ENCODE assay signal across 9 cellular contexts in the genomic region with DNA sequence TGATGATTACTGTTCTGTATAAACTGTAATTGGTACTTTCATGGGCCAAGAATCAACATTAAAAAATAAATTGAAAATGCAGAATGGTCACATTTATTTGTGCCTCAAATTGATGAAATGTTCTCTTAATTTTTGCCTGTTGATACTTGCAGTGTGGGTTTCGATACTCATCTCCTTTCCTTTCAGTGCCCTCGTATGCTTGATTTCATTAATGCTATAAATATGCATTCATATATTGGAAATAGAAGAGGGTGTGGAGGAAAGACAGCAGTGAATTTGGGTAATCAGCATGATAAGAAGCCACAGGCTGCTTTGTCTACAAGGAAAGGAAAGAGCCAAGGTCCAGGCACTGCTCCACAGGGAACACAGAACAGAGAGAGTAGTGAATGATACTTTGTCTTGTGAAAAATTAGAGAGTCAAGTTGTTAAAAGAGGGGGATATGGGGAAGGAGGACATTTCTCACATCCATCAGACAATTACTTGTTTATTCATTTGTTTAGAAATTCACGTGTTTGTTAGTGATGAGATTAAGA. TPM values are rescaled to one million over a fixed set of nuclear protein-coding genes. Genes with fewer than 3 reads are reported as not detected.
DNase-seq lines count a peak whose midpoint lies in the region; ATAC-seq and TF ChIP-seq lines count a peak whose summit lies in the region.
"Had no signal": no experiment of that assay in that cellular context is flagged by ENCODE, and none has a peak within 500 bp of the region (broad histone marks: within the 10 kb centered on the region; RNA-seq: fewer than 3 reads in every experiment).

No MANE protein-coding gene starts in this region.

- no peak for ATAC-seq in activated T-cell treated with anti-CD3 and anti-CD28 coated beads, Interleukin-2, amount 50 U/mL, for 4 hours
- ATAC-seq in lower lobe of right lung (no peak), thoracic aorta (ENCODE audit: insufficient number of reproducible peaks, low FRiP score, low read depth) (no peak), GM21423 (IDR thresholded peaks at IDR 0.05; ENCODE audit: unreplicated experiment) (no peak), mucosa of descending colon (no peak)

- peak overlapping the region; percentile 95 for H3K27ac Mint-ChIP-seq in activated naive CD8-positive, alpha-beta T cell treated with anti-CD3 and anti-CD28 coated beads for 36 hours

- intact Hi-C loops in lower lobe of right lung (cut with DNase I) = no loop called here
- intact Hi-C loops in mucosa of descending colon (cut with DNase I, micrococcal nuclease) = loop anchor here in 1 of 2 donors (10.0 kb wide), 1 partner anchor 165 kb away; a partner anchor contains a TSS

- H3K27me3 ChIP-seq in lower lobe of right lung (ENCODE audit: low read depth) (no peaks in the 10 kb centered on the region), thoracic aorta (replicated peaks; ENCODE audit: insufficient read depth) (no peaks in the 10 kb centered on the region)

- H3K9me3 Mint-ChIP-seq in activated T-cell treated with anti-CD3 and anti-CD28 coated beads, Interleukin-2, amount 50 U/mL, for 4 hours = no peaks in the 10 kb centered on the region
- no peaks in the 10 kb centered on the region for H3K9me3 Mint-ChIP-seq in activated naive CD8-positive, alpha-beta T cell treated with anti-CD3 and anti-CD28 coated beads for 36 hours

- no peaks in the 10 kb centered on the region for H3K9me3 ChIP-seq in lower lobe of right lung
- H3K9me3 ChIP-seq in thoracic aorta = no peaks in the 10 kb centered on the region
- H3K9me3 ChIP-seq in mucosa of descending colon = no peaks in the 10 kb centered on the region

- TF ChIP-seq CTCF in lower lobe of right lung (IDR thresholded peaks at IDR 0.05) (no peak), thoracic aorta (IDR thresholded peaks at IDR 0.05) (no peak), mucosa of descending colon (IDR thresholded peaks at IDR 0.05) (no peak)

- H3K4me1 ChIP-seq in lower lobe of right lung (peaks cover 23% of the 10 kb centered on the region), thoracic aorta (ENCODE audit: control insufficient read depth in 1 of 2, low read depth in 2 of 2) (peaks cover 6 to 21% of the 10 kb centered on the region in 2 donors), mucosa of descending colon (ENCODE audit: low read depth) (peaks cover 13% of the 10 kb centered on the region)

- no peak for DNase-seq in activated T-cell treated with anti-CD3 and anti-CD28 coated beads, Interleukin-2, amount 50 U/mL, for 4 hours
- no peak for DNase-seq in activated T-cell treated with anti-CD3 and anti-CD28 coated beads, Interleukin-2, amount 50 U/mL, for 1 hour
- no peak for DNase-seq in activated naive CD8-positive, alpha-beta T cell treated with anti-CD3 and anti-CD28 coated beads for 36 hours
- DNase-seq in lower lobe of right lung (no peak), thoracic aorta (ENCODE audit: low spot score) (no peak), mucosa of descending colon (no peak)
- no peak for DNase-seq in effector CD8-positive, alpha-beta T cell (lab: John Stamatoyannopoulos, UW)
- DNase-seq: activated gamma-delta T cell had no signal

- no peaks in the 10 kb centered on the region for H3K27me3 Mint-ChIP-seq in activated T-cell treated with anti-CD3 and anti-CD28 coated beads, Interleukin-2, amount 50 U/mL, for 4 hours (ENCODE audit: low read depth)
- no peaks in the 10 kb centered on the region for H3K27me3 Mint-ChIP-seq in activated naive CD8-positive, alpha-beta T cell treated with anti-CD3 and anti-CD28 coated beads for 36 hours

- H3K4me1 Mint-ChIP-seq in activated T-cell treated with anti-CD3 and anti-CD28 coated beads, Interleukin-2, amount 50 U/mL, for 4 hours (ENCODE audit: low read depth) = peaks cover 45% of the 10 kb centered on the region
- H3K4me1 Mint-ChIP-seq in activated naive CD8-positive, alpha-beta T cell treated with anti-CD3 and anti-CD28 coated beads for 36 hours = peaks cover 35% of the 10 kb centered on the region

- H3K36me3 ChIP-seq in lower lobe of right lung (no peaks in the 10 kb centered on the region), thoracic aorta (no peaks in the 10 kb centered on the region), mucosa of descending colon (ENCODE audit: low read depth) (no peaks in the 10 kb centered on the region)

- H3K36me3 Mint-ChIP-seq in activated T-cell treated with anti-CD3 and anti-CD28 coated beads, Interleukin-2, amount 50 U/mL, for 4 hours (ENCODE audit: insufficient read depth) = peaks cover 7% of the 10 kb centered on the region
- peaks cover 15% of the 10 kb centered on the region for H3K36me3 Mint-ChIP-seq in activated naive CD8-positive, alpha-beta T cell treated with anti-CD3 and anti-CD28 coated beads for 36 hours

- H3K4me3 ChIP-seq in lower lobe of right lung (peak overlapping the region; percentile 85), thoracic aorta (peak overlapping the region; percentile 80), mucosa of descending colon (no peak overlapping the region)

- peak overlapping the region; percentile 100 for H3K27ac ChIP-seq in lower lobe of right lung
- peak overlapping the region in 1 of 2 donors; percentile 26 for H3K27ac ChIP-seq in thoracic aorta

- peak overlapping the region; percentile 91 for H3K4me3 Mint-ChIP-seq in activated T-cell treated with anti-CD3 and anti-CD28 coated beads, Interleukin-2, amount 50 U/mL, for 4 hours
- peak overlapping the region; percentile 89 for H3K4me3 Mint-ChIP-seq in activated naive CD8-positive, alpha-beta T cell treated with anti-CD3 and anti-CD28 coated beads for 36 hours

RNA-seq across cellular contexts. Expression of a gene that starts 1.0 kb away (rescaled TPM):
- 1 to 10 TPM; 3.4 to 3.9 (median 3.7) TPM for total RNA-seq in activated T-cell treated with anti-CD3 and anti-CD28 coated beads, Interleukin-2, amount 50 U/mL, for 4 hours
- 10 to 100 TPM; 22.2 to 22.7 TPM for total RNA-seq in activated naive CD8-positive, alpha-beta T cell treated with anti-CD3 and anti-CD28 coated beads for 36 hours
- total RNA-seq in lower lobe of right lung (34.6 TPM), thoracic aorta (10 to 100 TPM; 16.2 to 38.0 TPM), mucosa of descending colon (100 to 1,000 TPM in 1 of 3 donors, 10 to 100 TPM in 2; 45.6 to 118 (median 50.4) TPM)
